ENCODE assay signal across 1 cellular context in the genomic region with DNA sequence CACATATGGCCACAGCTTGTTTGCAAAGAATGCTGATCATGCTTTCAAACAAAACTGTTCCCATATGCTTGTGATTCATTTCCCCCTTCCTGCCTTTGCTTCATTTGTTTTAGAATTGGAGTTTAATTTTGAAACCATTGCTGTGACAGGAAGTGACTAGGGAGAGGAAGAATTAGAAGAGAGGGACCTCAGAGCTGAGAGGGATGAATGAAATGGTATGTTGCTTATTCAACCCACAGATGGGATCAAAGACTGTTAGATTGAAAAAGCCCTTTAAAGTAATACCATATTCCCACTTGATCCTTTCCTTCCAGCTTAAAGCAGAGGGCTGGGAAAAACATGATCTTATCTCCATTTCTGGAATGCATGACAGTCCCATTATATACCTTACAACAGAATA.
TF ChIP-seq lines count a peak whose summit lies in the region.

No MANE protein-coding gene starts in this region.

TF ChIP-seq in GM23338, 12 proteins besides CTCF, POLR2A, EP300 and RAD21:
- TF ChIP-seq, protein P1, sequence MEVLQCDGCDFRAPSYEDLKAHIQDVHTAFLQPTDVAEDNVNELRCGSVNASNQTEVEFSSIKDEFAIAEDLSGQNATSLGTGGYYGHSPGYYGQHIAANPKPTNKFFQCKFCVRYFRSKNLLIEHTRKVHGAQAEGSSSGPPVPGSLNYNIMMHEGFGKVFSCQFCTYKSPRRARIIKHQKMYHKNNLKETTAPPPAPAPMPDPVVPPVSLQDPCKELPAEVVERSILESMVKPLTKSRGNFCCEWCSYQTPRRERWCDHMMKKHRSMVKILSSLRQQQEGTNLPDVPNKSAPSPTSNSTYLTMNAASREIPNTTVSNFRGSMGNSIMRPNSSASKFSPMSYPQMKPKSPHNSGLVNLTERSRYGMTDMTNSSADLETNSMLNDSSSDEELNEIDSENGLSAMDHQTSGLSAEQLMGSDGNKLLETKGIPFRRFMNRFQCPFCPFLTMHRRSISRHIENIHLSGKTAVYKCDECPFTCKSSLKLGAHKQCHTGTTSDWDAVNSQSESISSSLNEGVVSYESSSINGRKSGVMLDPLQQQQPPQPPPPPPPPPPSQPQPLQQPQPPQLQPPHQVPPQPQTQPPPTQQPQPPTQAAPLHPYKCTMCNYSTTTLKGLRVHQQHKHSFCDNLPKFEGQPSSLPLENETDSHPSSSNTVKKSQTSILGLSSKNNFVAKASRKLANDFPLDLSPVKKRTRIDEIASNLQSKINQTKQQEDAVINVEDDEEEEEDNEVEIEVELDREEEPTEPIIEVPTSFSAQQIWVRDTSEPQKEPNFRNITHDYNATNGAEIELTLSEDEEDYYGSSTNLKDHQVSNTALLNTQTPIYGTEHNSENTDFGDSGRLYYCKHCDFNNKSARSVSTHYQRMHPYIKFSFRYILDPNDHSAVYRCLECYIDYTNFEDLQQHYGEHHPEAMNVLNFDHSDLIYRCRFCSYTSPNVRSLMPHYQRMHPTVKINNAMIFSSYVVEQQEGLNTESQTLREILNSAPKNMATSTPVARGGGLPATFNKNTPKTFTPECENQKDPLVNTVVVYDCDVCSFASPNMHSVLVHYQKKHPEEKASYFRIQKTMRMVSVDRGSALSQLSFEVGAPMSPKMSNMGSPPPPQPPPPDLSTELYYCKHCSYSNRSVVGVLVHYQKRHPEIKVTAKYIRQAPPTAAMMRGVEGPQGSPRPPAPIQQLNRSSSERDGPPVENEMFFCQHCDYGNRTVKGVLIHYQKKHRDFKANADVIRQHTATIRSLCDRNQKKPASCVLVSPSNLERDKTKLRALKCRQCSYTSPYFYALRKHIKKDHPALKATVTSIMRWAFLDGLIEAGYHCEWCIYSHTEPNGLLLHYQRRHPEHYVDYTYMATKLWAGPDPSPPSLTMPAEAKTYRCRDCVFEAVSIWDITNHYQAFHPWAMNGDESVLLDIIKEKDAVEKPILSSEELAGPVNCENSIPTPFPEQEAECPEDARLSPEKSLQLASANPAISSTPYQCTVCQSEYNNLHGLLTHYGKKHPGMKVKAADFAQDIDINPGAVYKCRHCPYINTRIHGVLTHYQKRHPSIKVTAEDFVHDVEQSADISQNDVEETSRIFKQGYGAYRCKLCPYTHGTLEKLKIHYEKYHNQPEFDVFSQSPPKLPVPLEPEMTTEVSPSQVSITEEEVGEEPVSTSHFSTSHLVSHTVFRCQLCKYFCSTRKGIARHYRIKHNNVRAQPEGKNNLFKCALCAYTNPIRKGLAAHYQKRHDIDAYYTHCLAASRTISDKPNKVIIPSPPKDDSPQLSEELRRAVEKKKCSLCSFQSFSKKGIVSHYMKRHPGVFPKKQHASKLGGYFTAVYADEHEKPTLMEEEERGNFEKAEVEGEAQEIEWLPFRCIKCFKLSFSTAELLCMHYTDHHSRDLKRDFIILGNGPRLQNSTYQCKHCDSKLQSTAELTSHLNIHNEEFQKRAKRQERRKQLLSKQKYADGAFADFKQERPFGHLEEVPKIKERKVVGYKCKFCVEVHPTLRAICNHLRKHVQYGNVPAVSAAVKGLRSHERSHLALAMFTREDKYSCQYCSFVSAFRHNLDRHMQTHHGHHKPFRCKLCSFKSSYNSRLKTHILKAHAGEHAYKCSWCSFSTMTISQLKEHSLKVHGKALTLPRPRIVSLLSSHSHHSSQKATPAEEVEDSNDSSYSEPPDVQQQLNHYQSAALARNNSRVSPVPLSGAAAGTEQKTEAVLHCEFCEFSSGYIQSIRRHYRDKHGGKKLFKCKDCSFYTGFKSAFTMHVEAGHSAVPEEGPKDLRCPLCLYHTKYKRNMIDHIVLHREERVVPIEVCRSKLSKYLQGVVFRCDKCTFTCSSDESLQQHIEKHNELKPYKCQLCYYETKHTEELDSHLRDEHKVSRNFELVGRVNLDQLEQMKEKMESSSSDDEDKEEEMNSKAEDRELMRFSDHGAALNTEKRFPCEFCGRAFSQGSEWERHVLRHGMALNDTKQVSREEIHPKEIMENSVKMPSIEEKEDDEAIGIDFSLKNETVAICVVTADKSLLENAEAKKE (CRISPR knock-in tag; IDR thresholded peaks at IDR 0.05), result no peak
- TF ChIP-seq NANOG (IDR thresholded peaks at IDR 0.05; ENCODE audit: borderline replicate concordance), result no peak
- TF ChIP-seq ZNF331 (CRISPR knock-in tag; IDR thresholded peaks at IDR 0.05; ENCODE audit: low read depth), result no peak
- no peak for TF ChIP-seq EZH2 (IDR thresholded peaks at IDR 0.05; ENCODE audit: low read depth, unreplicated experiment)
- no peak for TF ChIP-seq STAT1 (IDR thresholded peaks at IDR 0.05; ENCODE audit: unreplicated experiment)
- TF ChIP-seq, protein P2, sequence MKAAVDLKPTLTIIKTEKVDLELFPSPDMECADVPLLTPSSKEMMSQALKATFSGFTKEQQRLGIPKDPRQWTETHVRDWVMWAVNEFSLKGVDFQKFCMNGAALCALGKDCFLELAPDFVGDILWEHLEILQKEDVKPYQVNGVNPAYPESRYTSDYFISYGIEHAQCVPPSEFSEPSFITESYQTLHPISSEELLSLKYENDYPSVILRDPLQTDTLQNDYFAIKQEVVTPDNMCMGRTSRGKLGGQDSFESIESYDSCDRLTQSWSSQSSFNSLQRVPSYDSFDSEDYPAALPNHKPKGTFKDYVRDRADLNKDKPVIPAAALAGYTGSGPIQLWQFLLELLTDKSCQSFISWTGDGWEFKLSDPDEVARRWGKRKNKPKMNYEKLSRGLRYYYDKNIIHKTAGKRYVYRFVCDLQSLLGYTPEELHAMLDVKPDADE (IDR thresholded peaks at IDR 0.05), result no peak
- TF ChIP-seq CREB1 (CRISPR knock-in tag; IDR thresholded peaks at IDR 0.05; ENCODE audit: low read depth), result no peak
- no peak for TF ChIP-seq EZH2phosphoT487 (IDR thresholded peaks at IDR 0.05; ENCODE audit: unreplicated experiment)
